Comparison of ENCODE assay signal across 8 cellular contexts in the genomic region with DNA sequence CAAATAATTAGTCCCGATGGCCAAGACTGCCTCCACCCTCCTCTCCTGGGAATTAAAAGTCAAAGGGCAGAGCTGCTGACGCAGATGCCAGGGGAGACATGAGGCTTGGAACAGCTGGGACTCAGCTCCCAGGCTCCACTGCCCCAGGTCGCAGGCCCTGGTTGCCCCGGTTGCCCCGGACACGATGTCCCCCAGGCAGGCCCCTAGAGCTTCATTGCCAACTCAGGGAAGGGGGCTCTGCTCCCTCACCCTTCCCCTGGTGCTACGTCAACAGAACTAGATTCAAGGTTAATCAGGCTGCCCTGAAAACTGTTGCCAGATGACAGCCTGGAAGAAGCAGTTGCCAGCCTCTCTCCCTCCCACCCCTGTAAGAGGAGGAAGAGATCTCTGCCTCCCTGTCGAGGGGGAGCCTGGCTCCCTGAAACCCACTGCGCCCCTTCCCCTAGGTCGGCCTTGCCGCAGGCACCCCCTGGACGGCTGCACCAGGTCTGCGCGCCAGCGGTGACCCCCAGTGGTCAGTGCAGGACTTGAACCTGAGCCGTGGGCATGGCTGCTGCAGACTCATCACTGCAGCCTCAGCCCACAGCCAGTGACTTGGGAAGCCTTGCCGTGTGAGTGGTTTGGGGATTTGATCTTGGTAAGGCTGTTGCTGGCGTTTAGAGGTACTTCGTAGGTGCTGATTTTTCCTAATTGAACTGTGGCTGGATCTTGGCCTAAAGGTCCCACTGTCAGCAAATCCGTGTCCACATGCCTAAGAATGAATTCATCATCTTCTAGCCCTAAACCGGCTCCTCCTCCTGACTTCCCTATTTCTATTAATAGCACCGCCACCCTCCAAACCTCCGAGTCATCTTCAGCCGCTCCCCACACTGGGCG.
DNase-seq lines count a peak whose midpoint lies in the region; ATAC-seq and TF ChIP-seq lines count a peak whose summit lies in the region.

No MANE protein-coding gene starts in this region.

- H3K27me3 Mint-ChIP-seq in stimulated activated naive B cell treated with anti-CD40 and anti-IgM and Interleukin-4, amounts not matched to agents 10 μg/mL and 1 μg/mL and 100 μg/mL, for 72 hours, result peaks cover 20 to 27% of the 10 kb centered on the region in 2 donors

- no peak overlapping the region for H3K27ac Mint-ChIP-seq in stimulated activated naive B cell treated with anti-CD40 and anti-IgM and Interleukin-4, amounts not matched to agents 10 μg/mL and 1 μg/mL and 100 μg/mL, for 72 hours

- H3K4me1 Mint-ChIP-seq in stimulated activated naive B cell treated with anti-CD40 and anti-IgM and Interleukin-4, amounts not matched to agents 10 μg/mL and 1 μg/mL and 100 μg/mL, for 72 hours, result peaks cover 12 to 16% of the 10 kb centered on the region in 2 donors

- no peak for TF ChIP-seq POLR2A in GM18505 (IDR thresholded peaks at IDR 0.05; ENCODE audit: borderline replicate concordance, extremely low read depth, insufficient read depth, insufficient read length)

- no peaks in the 10 kb centered on the region for H3K9me3 Mint-ChIP-seq in stimulated activated naive B cell treated with anti-CD40 and anti-IgM and Interleukin-4, amounts not matched to agents 10 μg/mL and 1 μg/mL and 100 μg/mL, for 72 hours

- H3K36me3 Mint-ChIP-seq in stimulated activated naive B cell treated with anti-CD40 and anti-IgM and Interleukin-4, amounts not matched to agents 10 μg/mL and 1 μg/mL and 100 μg/mL, for 72 hours, result no peaks in the 10 kb centered on the region

- peak; percentile 69 for ATAC-seq in HG03103 (IDR thresholded peaks at IDR 0.05; ENCODE audit: low read depth, unreplicated experiment)
- ATAC-seq in stimulated activated naive B cell treated with anti-CD40 and anti-IgM and Interleukin-4, amounts not matched to agents 10 μg/mL and 1 μg/mL and 100 μg/mL, for 72 hours (replicated peaks), result peak; percentile 83 to 84
- no peak for ATAC-seq in GM18505 (IDR thresholded peaks at IDR 0.05; ENCODE audit: unreplicated experiment)

- peak; percentile 44 for DNase-seq in DMS 273 treated with DMSO at 0.1 percent for 48 hours (lab: John Stamatoyannopoulos, UW)
- peak; percentile 84 to 90 for DNase-seq in NOMO-1 (lab: John Stamatoyannopoulos, UW; ENCODE audit: unreplicated experiment in 2 of 2)
- DNase-seq in activated CD8-positive, alpha-beta memory T cell treated with anti-CD3 and anti-CD28 coated beads, Interleukin-2, amount 50 U/mL, for 4 hours, result peak; percentile 59
- peak; percentile 65 for DNase-seq in epidermal melanocyte (ENCODE audit: insufficient read length, low spot score)
- DNase-seq in middle frontal gyrus (ENCODE audit: extremely low spot score, low spot score), result peak; percentile 60
- DNase-seq in stimulated activated naive B cell treated with anti-CD40 and anti-IgM and Interleukin-4, amounts not matched to agents 10 μg/mL and 1 μg/mL and 100 μg/mL, for 72 hours, result peak; percentile 31

- H3K4me3 Mint-ChIP-seq in stimulated activated naive B cell treated with anti-CD40 and anti-IgM and Interleukin-4, amounts not matched to agents 10 μg/mL and 1 μg/mL and 100 μg/mL, for 72 hours, result peak overlapping the region; percentile 22 to 23

Comparison
In these comparisons a context has a peak if more than half of its experiments do, and no peak if none do; other contexts are left out.
1. DNase-seq: peak in every context shown above with its lines; median percentile 87 in NOMO-1; 65 in epidermal melanocyte; 60 in middle frontal gyrus; 59 in activated CD8-positive, alpha-beta memory T cell treated with anti-CD3 and anti-CD28 coated beads, Interleukin-2, amount 50 U/mL, for 4 hours; 44 in DMS 273 treated with DMSO at 0.1 percent for 48 hours; 31 in stimulated activated naive B cell treated with anti-CD40 and anti-IgM and Interleukin-4, amounts not matched to agents 10 μg/mL and 1 μg/mL and 100 μg/mL, for 72 hours.